18 cellular contexts compared by ENCODE assay signal in genomic region chr10:6460861-6461409, GRCh38.
DNase-seq lines count a peak whose midpoint lies in the region; ATAC-seq and TF ChIP-seq lines count a peak whose summit lies in the region.
"Had no signal": no experiment of that assay in that cellular context is flagged by ENCODE, and none has a peak within 500 bp of the region (broad histone marks: within the 10 kb centered on the region; RNA-seq: fewer than 3 reads in every experiment).

No MANE protein-coding gene starts in this region.

- H3K36me3 ChIP-seq in upper lobe of left lung: peaks cover 0 to 9% (median 1%) of the 10 kb centered on the region in 4 donors

- TF ChIP-seq CTCF in CD4-positive, alpha-beta T cell (IDR thresholded peaks at IDR 0.05): no peak
- TF ChIP-seq CTCF in activated CD8-positive, alpha-beta T cell treated with anti-CD3 and anti-CD28 coated beads for 36 hours (IDR thresholded peaks at IDR 0.05): no peak
- TF ChIP-seq CTCF in upper lobe of left lung (IDR thresholded peaks at IDR 0.05): no peak

- peaks cover 23% of the 10 kb centered on the region for H3K9me3 Mint-ChIP-seq in T-helper 2 cell treated with Interferon-gamma antibody and Interleukin-4, amounts not matched to agents 5 μg/mL and 100 μg/mL, for 36 hours
- no peaks in the 10 kb centered on the region for H3K9me3 Mint-ChIP-seq in CD4-positive, alpha-beta T cell
- peaks cover 12% of the 10 kb centered on the region for H3K9me3 Mint-ChIP-seq in activated CD8-positive, alpha-beta T cell treated with anti-CD3 and anti-CD28 coated beads for 36 hours
- H3K9me3 Mint-ChIP-seq in effector memory CD8-positive, alpha-beta T cell: peaks cover 0 to 7% of the 10 kb centered on the region in 2 donors

- peaks cover 87% of the 10 kb centered on the region for H3K36me3 Mint-ChIP-seq in T-helper 2 cell treated with Interferon-gamma antibody and Interleukin-4, amounts not matched to agents 5 μg/mL and 100 μg/mL, for 36 hours (ENCODE audit: low read depth)
- peaks cover 97% of the 10 kb centered on the region for H3K36me3 Mint-ChIP-seq in CD4-positive, alpha-beta T cell (ENCODE audit: low read depth)
- H3K36me3 Mint-ChIP-seq in activated CD8-positive, alpha-beta T cell treated with anti-CD3 and anti-CD28 coated beads for 36 hours (ENCODE audit: low read depth): peaks cover 90% of the 10 kb centered on the region
- peaks cover 86% of the 10 kb centered on the region for H3K36me3 Mint-ChIP-seq in effector memory CD8-positive, alpha-beta T cell (ENCODE audit: insufficient read depth)

- peaks cover 17% of the 10 kb centered on the region for H3K4me1 Mint-ChIP-seq in T-helper 2 cell treated with Interferon-gamma antibody and Interleukin-4, amounts not matched to agents 5 μg/mL and 100 μg/mL, for 36 hours (ENCODE audit: low read depth)
- peaks cover 26% of the 10 kb centered on the region for H3K4me1 Mint-ChIP-seq in CD4-positive, alpha-beta T cell (ENCODE audit: low read depth)
- H3K4me1 Mint-ChIP-seq in activated CD8-positive, alpha-beta T cell treated with anti-CD3 and anti-CD28 coated beads for 36 hours (ENCODE audit: low read depth): peaks cover 32% of the 10 kb centered on the region
- peaks cover 7 to 16% of the 10 kb centered on the region in 2 donors for H3K4me1 Mint-ChIP-seq in effector memory CD8-positive, alpha-beta T cell (ENCODE audit: low read depth in 2 of 2)
- H3K4me1 Mint-ChIP-seq: IgD-negative memory B cell had no signal

- H3K27me3 Mint-ChIP-seq in T-helper 2 cell treated with Interferon-gamma antibody and Interleukin-4, amounts not matched to agents 5 μg/mL and 100 μg/mL, for 36 hours (ENCODE audit: low read depth): no peaks in the 10 kb centered on the region
- H3K27me3 Mint-ChIP-seq in CD4-positive, alpha-beta T cell: no peaks in the 10 kb centered on the region
- H3K27me3 Mint-ChIP-seq in activated CD8-positive, alpha-beta T cell treated with anti-CD3 and anti-CD28 coated beads for 36 hours: no peaks in the 10 kb centered on the region
- no peaks in the 10 kb centered on the region for H3K27me3 Mint-ChIP-seq in effector memory CD8-positive, alpha-beta T cell

- H3K4me3 ChIP-seq in upper lobe of left lung: no peak overlapping the region
- H3K4me3 ChIP-seq: BLaER1 had no signal

- no peak for TF ChIP-seq EP300 in upper lobe of left lung (IDR thresholded peaks at IDR 0.05)

- ATAC-seq in CD4-positive, alpha-beta T cell (ENCODE audit: poor library complexity): no peak
- no peak for ATAC-seq in activated CD8-positive, alpha-beta T cell treated with anti-CD3 and anti-CD28 coated beads for 36 hours
- no peak for ATAC-seq in effector memory CD8-positive, alpha-beta T cell (replicated peaks)
- ATAC-seq in upper lobe of left lung (ENCODE audit: low FRiP score in 2 of 2): no peak

- H3K27ac ChIP-seq in CD4-positive, alpha-beta T cell (ENCODE audit: low read depth, low read length): no peak overlapping the region
- no peak overlapping the region for H3K27ac ChIP-seq in upper lobe of left lung
- H3K27ac ChIP-seq: BLaER1 had no signal

- POLR2A ChIA-PET in CD4-positive, alpha-beta T cell (lab: Charles Lee): no interaction called here
- POLR2A ChIA-PET in activated CD8-positive, alpha-beta T cell treated with anti-CD3 and anti-CD28 coated beads for 36 hours (lab: Charles Lee): no interaction called here

- no peak overlapping the region for H3K4me3 Mint-ChIP-seq in T-helper 2 cell treated with Interferon-gamma antibody and Interleukin-4, amounts not matched to agents 5 μg/mL and 100 μg/mL, for 36 hours
- H3K4me3 Mint-ChIP-seq in CD4-positive, alpha-beta T cell: no peak overlapping the region
- no peak overlapping the region for H3K4me3 Mint-ChIP-seq in activated CD8-positive, alpha-beta T cell treated with anti-CD3 and anti-CD28 coated beads for 36 hours
- no peak overlapping the region for H3K4me3 Mint-ChIP-seq in effector memory CD8-positive, alpha-beta T cell
- H3K4me3 Mint-ChIP-seq: IgD-negative memory B cell had no signal

- H3K27me3 ChIP-seq in CD4-positive, alpha-beta T cell (ENCODE audit: control insufficient read depth, insufficient read depth, low read length): no peaks in the 10 kb centered on the region
- no peaks in the 10 kb centered on the region for H3K27me3 ChIP-seq in upper lobe of left lung
- H3K27me3 ChIP-seq: BLaER1 had no signal

- no peak for TF ChIP-seq POLR2A in upper lobe of left lung (IDR thresholded peaks at IDR 0.05)

- no peaks in the 10 kb centered on the region for H3K9me3 ChIP-seq in CD4-positive, alpha-beta T cell (ENCODE audit: control insufficient read depth, low read length)
- no peaks in the 10 kb centered on the region for H3K9me3 ChIP-seq in upper lobe of left lung

- intact Hi-C loops in CD4-positive, alpha-beta T cell (cut with DNase I, micrococcal nuclease): no loop called here
- intact Hi-C loops in activated CD8-positive, alpha-beta T cell treated with anti-CD3 and anti-CD28 coated beads for 36 hours (cut with micrococcal nuclease): no loop called here

- no peaks in the 10 kb centered on the region for H3K4me1 ChIP-seq in upper lobe of left lung
- H3K4me1 ChIP-seq: BLaER1 had no signal

- CTCF ChIA-PET in CD4-positive, alpha-beta T cell (lab: Charles Lee): no interaction called here
- CTCF ChIA-PET in activated CD8-positive, alpha-beta T cell treated with anti-CD3 and anti-CD28 coated beads for 36 hours (lab: Charles Lee): interaction anchor here (3.0 kb wide), 1 partner anchor 14 kb away, joined by 13 read pairs; no protein-coding TSS in a partner anchor

- WGBS in upper lobe of left lung, 2 donors: 83 to 92% methylated on average over 2 of the region's 2 CpGs

- peak overlapping the region; percentile 24 for H3K27ac Mint-ChIP-seq in T-helper 2 cell treated with Interferon-gamma antibody and Interleukin-4, amounts not matched to agents 5 μg/mL and 100 μg/mL, for 36 hours
- peak overlapping the region; percentile 6 for H3K27ac Mint-ChIP-seq in CD4-positive, alpha-beta T cell
- H3K27ac Mint-ChIP-seq in activated CD8-positive, alpha-beta T cell treated with anti-CD3 and anti-CD28 coated beads for 36 hours: peak overlapping the region; percentile 7
- peak overlapping the region; percentile 18 to 85 for H3K27ac Mint-ChIP-seq in effector memory CD8-positive, alpha-beta T cell
- H3K27ac Mint-ChIP-seq: IgD-negative memory B cell had no signal

- no peak for DNase-seq in T-helper 2 cell treated with Interferon-gamma antibody and Interleukin-4, amounts not matched to agents 5 μg/mL and 100 μg/mL, for 36 hours (ENCODE audit: low spot score)
- DNase-seq in T-helper 2 cell: no peak
- DNase-seq in CD4-positive, alpha-beta T cell: no peak
- no peak for DNase-seq in activated CD8-positive, alpha-beta T cell treated with anti-CD3 and anti-CD28 coated beads for 36 hours
- no peak for DNase-seq in effector memory CD8-positive, alpha-beta T cell
- no peak for DNase-seq in NCI-H187 (lab: John Stamatoyannopoulos, UW)
- no peak for DNase-seq in activated CD8-positive, alpha-beta memory T cell treated with anti-CD3 and anti-CD28 coated beads for 24 hours
- DNase-seq in upper lobe of left lung: no peak
- DNase-seq: 8988T, COR-L47, DMS153, NCI-H1105 treated with DMSO at 0.1 percent for 48 hours, NCI-H187 treated with DMSO at 0.1 percent for 48 hours, NCI-H345, NCI-H526 treated with DMSO at 0.1 percent for 48 hours, SHP77 had no signal
